ENCODE assay signal across 11 cellular contexts in genomic region chr11:102620858-102621561, GRCh38. TPM values are rescaled to one million over a fixed set of nuclear protein-coding genes. Genes with fewer than 3 reads are reported as not detected.
DNase-seq lines count a peak whose midpoint lies in the region; ATAC-seq and TF ChIP-seq lines count a peak whose summit lies in the region.
"Had no signal": no experiment of that assay in that cellular context is flagged by ENCODE, and none has a peak within 500 bp of the region (broad histone marks: within the 10 kb centered on the region; RNA-seq: fewer than 3 reads in every experiment).

No MANE protein-coding gene starts in this region.

- no peak overlapping the region for H2BK15ac ChIP-seq in IMR-90 (ENCODE audit: low read depth, low read length)

- TF ChIP-seq CTCF in IMR-90 (conservative IDR thresholded peaks at IDR 0.05; ENCODE audit: low read depth, low read length) = no peak
- no peak for TF ChIP-seq CTCF in thyroid gland (IDR thresholded peaks at IDR 0.05)

- H4K5ac ChIP-seq in IMR-90 (ENCODE audit: low read depth, low read length) = no peak overlapping the region; the same call in 1 of the 2 replicates

- H3K36me3 ChIP-seq in IMR-90 (ENCODE audit: control insufficient read depth, insufficient read depth, low read length) = no peaks in the 10 kb centered on the region
- H3K36me3 ChIP-seq in thyroid gland = no peaks in the 10 kb centered on the region

- H4K8ac ChIP-seq in IMR-90 (ENCODE audit: low read depth in 2 of 2, low read length in 2 of 2) = peak overlapping the region in 1 of 2 experiments; percentile 72; a peak in 2 of 4 replicates

- H3K4me3 ChIP-seq in IMR-90 (ENCODE audit: insufficient read depth, low read depth, low read length) = no peak overlapping the region
- no peak overlapping the region for H3K4me3 ChIP-seq in thyroid gland (replicated peaks in 1 of 3)

- H2AFZ ChIP-seq in IMR-90 (replicated peaks; ENCODE audit: low read length, poor library complexity) = peak overlapping the region; percentile 57

- CTCF ChIA-PET in IMR-90 (lab: Yijun Ruan, JAX) = interaction anchor here (2.3 kb wide), 1 partner anchor 45 kb away, joined by 6 read pairs; no protein-coding TSS in a partner anchor

- no peak overlapping the region for H3K23ac ChIP-seq in IMR-90 (ENCODE audit: low read depth, low read length)

- peaks cover 11% of the 10 kb centered on the region; the same call in 1 of the 2 replicates for H3K9me1 ChIP-seq in IMR-90 (ENCODE audit: insufficient read depth, low read length)

- H2BK120ac ChIP-seq in IMR-90 (ENCODE audit: low read depth, low read length) = peak overlapping the region; percentile 76

- TF ChIP-seq RAD21 in IMR-90 (IDR thresholded peaks at IDR 0.05; ENCODE audit: low read length) = no peak

- peak overlapping the region; percentile 69 for H2BK5ac ChIP-seq in IMR-90 (ENCODE audit: low read depth, low read length, poor library complexity, severe bottlenecking)

- H3K9ac ChIP-seq in IMR-90 (ENCODE audit: low read depth, low read length) = no peak overlapping the region

- H4K91ac ChIP-seq in IMR-90 (ENCODE audit: insufficient read depth, low read depth, low read length) = peak overlapping the region; percentile 10; the same call in 1 of the 2 replicates

- DNase-seq in ELR (ENCODE audit: low read depth) = peak; percentile 72
- DNase-seq in IMR-90 = peak; percentile 88
- peak; percentile 27 for DNase-seq in fibroblast of peridontal ligament (ENCODE audit: extremely low read depth)
- DNase-seq in putamen (ENCODE audit: low spot score) = no peak
- DNase-seq in NCI-H748 (lab: John Stamatoyannopoulos, UW; ENCODE audit: unreplicated experiment) = no peak
- no peak for DNase-seq in thyroid gland
- DNase-seq in AG08396 (ENCODE audit: low spot score) = no peak
- DNase-seq: foreskin melanocyte had no signal

- H3K27me3 ChIP-seq in IMR-90 (ENCODE audit: control insufficient read depth, insufficient read depth, low read length) (no peaks in the 10 kb centered on the region), thyroid gland (no peaks in the 10 kb centered on the region)

- 63% methylated on average over 2 of the region's 12 CpGs; no CpG with 5 or more reads in 1 of the 2 experiments for WGBS in IMR-90 (ENCODE audit: extremely low coverage in 2 of 2, insufficient read length in 1 of 2), 2 experiments
- 78 to 87% methylated on average over 12 of the region's 12 CpGs for WGBS in thyroid gland, 2 donors

- peak overlapping the region; percentile 34; the same call in 1 of the 2 replicates for H2AK5ac ChIP-seq in IMR-90 (ENCODE audit: low read depth, low read length)

- H3K79me1 ChIP-seq in IMR-90 (ENCODE audit: low read depth in 1 of 2, low read length in 2 of 2) = no peaks in the 10 kb centered on the region

- peak overlapping the region; percentile 37 for H3K4ac ChIP-seq in IMR-90 (ENCODE audit: low read depth, low read length)

- peak overlapping the region; percentile 74 for H2BK20ac ChIP-seq in IMR-90 (ENCODE audit: low read depth, low read length)

- POLR2A ChIA-PET in IMR-90 (lab: Charles Lee; ENCODE audit: unreplicated experiment) = interaction anchor here (0.5 kb wide), 1 partner anchor 274 kb away, joined by 3 read pairs; the partner anchor contains the start of gene BIRC2

- H3K27ac ChIP-seq in IMR-90 (ENCODE audit: insufficient read depth, low read length) (no peak overlapping the region), thyroid gland (no peak overlapping the region)
- H3K27ac ChIP-seq: VCaP had no signal

- H3K4me2 ChIP-seq in IMR-90 (ENCODE audit: low read depth, low read length) = no peak overlapping the region

- H3K56ac ChIP-seq in IMR-90 (ENCODE audit: extremely low read depth, insufficient read depth, low read length) = no peak overlapping the region

- in situ Hi-C loops in IMR-90 (cut with MboI; ENCODE audit: low sequenced_read_pairs) = no loop called here

- no peak for TF ChIP-seq POLR2A in IMR-90 (IDR thresholded peaks at IDR 0.05; ENCODE audit: low read depth, low read length)
- TF ChIP-seq POLR2A in thyroid gland (IDR thresholded peaks at IDR 0.05) = no peak

- H3K4me1 ChIP-seq in IMR-90 (ENCODE audit: control insufficient read depth, insufficient read depth, low read length) = no peaks in the 10 kb centered on the region
- no peaks in the 10 kb centered on the region for H3K4me1 ChIP-seq in thyroid gland

- peak; percentile 65 for ATAC-seq in GM21526 (IDR thresholded peaks at IDR 0.05; ENCODE audit: low FRiP score, unreplicated experiment)
- ATAC-seq in IMR-90 (ENCODE audit: low read depth) = peak; percentile 75

- H3K9me3 ChIP-seq in IMR-90 (ENCODE audit: control insufficient read depth, insufficient read depth, low read length) = no peaks in the 10 kb centered on the region
- H3K9me3 ChIP-seq in thyroid gland = no peaks in the 10 kb centered on the region

- H3K14ac ChIP-seq in IMR-90 (replicated peaks; ENCODE audit: low read depth, low read length) = 0 out of 2 replicates have a peak overlapping the region, but pooled peaks have one; percentile 50

- H3K18ac ChIP-seq in IMR-90 (ENCODE audit: low read depth, low read length) = peak overlapping the region; percentile 34; the same call in 1 of the 2 replicates

- no TSS peak for BruUV-seq in IMR-90 (replicated peaks; lab: Mats Ljungman, UMichigan)

- H4K20me1 ChIP-seq in IMR-90 (ENCODE audit: insufficient read depth, low read length) = no peaks in the 10 kb centered on the region

- dilution Hi-C loops in IMR-90 (cut with HindIII; ENCODE audit: low sequenced_read_pairs, unreplicated experiment) = no loop called here

- no peak overlapping the region for H2AK9ac ChIP-seq in IMR-90 (replicated peaks; ENCODE audit: low read depth, low read length, poor library complexity)

- intact Hi-C loops in IMR-90 (cut with micrococcal nuclease) (no loop called here), thyroid gland (cut with DNase I) (no loop called here)

TF ChIP-seq in IMR-90, 13 proteins besides CTCF, POLR2A, EP300 and RAD21:
- peak; percentile 86 for TF ChIP-seq NFE2L2 (IDR thresholded peaks at IDR 0.05; ENCODE audit: low read depth, low read length)
- TF ChIP-seq FOS (IDR thresholded peaks at IDR 0.05; ENCODE audit: low read depth, low read length) = peak; percentile 60; the same call in 1 of the 2 replicates
- no peak for TF ChIP-seq MAFK (IDR thresholded peaks at IDR 0.05; ENCODE audit: low read depth, low read length)

RNA-seq across cellular contexts. Expression of gene MMP20, which starts 4.1 kb away (rescaled TPM):
- total RNA-seq in IMR-90 (2012; rRNA removed) (not detected in 2 replicates), thyroid gland (not detected)
- polyA plus RNA-seq in IMR-90 (2012; rRNA removed) = not detected in 2 replicates
- polyA plus RNA-seq in IMR-90 (2012; cell fraction: cytosol; rRNA removed) = not detected in 2 replicates
- polyA plus RNA-seq in IMR-90 (2012; cell fraction: nucleus; rRNA removed; ENCODE audit: low replicate concordance) = not detected in 2 replicates
- total RNA-seq: NCI-H460 had no signal

Comparison
In these comparisons a context has a peak if more than half of its experiments do, and no peak if none do; other contexts are left out.
1. DNase-seq: peak in ELR (single experiment), IMR-90 (single experiment) and fibroblast of peridontal ligament (single experiment); none in putamen (single experiment), NCI-H748 (single experiment), thyroid gland (0 of 2) and AG08396 (single experiment).